Comparison of ENCODE assay signal across 1 cellular context in genomic region chr4:94995684-94996394, GRCh38.
TF ChIP-seq lines count a peak whose summit lies in the region.

No MANE protein-coding gene starts in this region.

TF ChIP-seq in GM23338, 12 proteins besides CTCF, POLR2A, EP300 and RAD21 (continued from another document):
- TF ChIP-seq ETS1 (IDR thresholded peaks at IDR 0.05), result no peak
- TF ChIP-seq EZH2 (IDR thresholded peaks at IDR 0.05; ENCODE audit: low read depth, unreplicated experiment), result no peak
- no peak for TF ChIP-seq POLR2AphosphoS5 (IDR thresholded peaks at IDR 0.05; ENCODE audit: low read depth)
- no peak for TF ChIP-seq CREB1 (CRISPR knock-in tag; IDR thresholded peaks at IDR 0.05; ENCODE audit: low read depth)
- TF ChIP-seq, protein P1, sequence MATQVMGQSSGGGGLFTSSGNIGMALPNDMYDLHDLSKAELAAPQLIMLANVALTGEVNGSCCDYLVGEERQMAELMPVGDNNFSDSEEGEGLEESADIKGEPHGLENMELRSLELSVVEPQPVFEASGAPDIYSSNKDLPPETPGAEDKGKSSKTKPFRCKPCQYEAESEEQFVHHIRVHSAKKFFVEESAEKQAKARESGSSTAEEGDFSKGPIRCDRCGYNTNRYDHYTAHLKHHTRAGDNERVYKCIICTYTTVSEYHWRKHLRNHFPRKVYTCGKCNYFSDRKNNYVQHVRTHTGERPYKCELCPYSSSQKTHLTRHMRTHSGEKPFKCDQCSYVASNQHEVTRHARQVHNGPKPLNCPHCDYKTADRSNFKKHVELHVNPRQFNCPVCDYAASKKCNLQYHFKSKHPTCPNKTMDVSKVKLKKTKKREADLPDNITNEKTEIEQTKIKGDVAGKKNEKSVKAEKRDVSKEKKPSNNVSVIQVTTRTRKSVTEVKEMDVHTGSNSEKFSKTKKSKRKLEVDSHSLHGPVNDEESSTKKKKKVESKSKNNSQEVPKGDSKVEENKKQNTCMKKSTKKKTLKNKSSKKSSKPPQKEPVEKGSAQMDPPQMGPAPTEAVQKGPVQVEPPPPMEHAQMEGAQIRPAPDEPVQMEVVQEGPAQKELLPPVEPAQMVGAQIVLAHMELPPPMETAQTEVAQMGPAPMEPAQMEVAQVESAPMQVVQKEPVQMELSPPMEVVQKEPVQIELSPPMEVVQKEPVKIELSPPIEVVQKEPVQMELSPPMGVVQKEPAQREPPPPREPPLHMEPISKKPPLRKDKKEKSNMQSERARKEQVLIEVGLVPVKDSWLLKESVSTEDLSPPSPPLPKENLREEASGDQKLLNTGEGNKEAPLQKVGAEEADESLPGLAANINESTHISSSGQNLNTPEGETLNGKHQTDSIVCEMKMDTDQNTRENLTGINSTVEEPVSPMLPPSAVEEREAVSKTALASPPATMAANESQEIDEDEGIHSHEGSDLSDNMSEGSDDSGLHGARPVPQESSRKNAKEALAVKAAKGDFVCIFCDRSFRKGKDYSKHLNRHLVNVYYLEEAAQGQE (IDR thresholded peaks at IDR 0.05; ENCODE audit: unreplicated experiment), result no peak
- no peak for TF ChIP-seq NANOG (IDR thresholded peaks at IDR 0.05; ENCODE audit: borderline replicate concordance)
- TF ChIP-seq ZNF114 (CRISPR knock-in tag; IDR thresholded peaks at IDR 0.05), result no peak
- TF ChIP-seq JUNB (IDR thresholded peaks at IDR 0.05; ENCODE audit: unreplicated experiment), result no peak
